ENCODE assay signal across 1 cellular context in the genomic region with DNA sequence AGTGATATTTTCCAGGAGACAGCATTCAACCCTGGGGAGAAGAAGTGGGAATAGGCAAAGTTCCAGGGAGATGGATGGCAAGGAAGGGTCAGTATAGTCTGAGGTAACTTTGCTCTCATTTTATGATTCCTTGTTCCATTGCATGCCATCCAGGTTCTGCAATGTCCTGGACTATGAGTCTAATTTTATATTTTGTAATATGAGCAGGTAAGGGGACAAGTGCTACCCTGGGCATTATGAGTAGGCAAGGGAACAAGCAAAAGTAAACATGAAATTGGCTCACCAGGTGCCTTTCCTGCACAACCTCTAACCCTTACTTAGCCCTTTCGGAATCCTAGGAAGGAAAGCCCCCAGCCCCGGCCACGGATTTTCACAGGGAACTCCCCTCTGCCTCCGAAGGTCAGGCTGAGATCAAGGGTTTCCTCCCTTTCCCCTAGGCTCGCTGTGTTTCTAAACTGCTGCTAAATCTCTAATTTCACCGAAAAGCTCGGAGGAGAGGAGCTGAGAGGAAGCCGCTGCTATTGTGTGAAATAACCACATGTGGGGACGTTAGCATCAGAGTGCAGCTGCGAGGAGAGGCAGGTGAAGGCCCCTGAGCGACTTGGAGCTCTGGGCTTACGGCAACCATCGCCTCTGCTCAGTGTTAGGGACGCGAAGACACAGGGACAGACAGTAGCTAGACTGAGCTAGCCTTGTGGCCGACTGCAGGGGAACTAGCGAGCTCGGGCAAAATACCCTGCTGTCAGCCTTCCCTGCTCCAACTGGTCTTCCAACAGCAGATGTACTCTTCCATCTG.
TF ChIP-seq lines count a peak whose summit lies in the region.

No MANE protein-coding gene starts in this region.

TF ChIP-seq in GM23338, 12 proteins besides CTCF, POLR2A, EP300 and RAD21 (continued from another document):
- TF ChIP-seq, protein P1, sequence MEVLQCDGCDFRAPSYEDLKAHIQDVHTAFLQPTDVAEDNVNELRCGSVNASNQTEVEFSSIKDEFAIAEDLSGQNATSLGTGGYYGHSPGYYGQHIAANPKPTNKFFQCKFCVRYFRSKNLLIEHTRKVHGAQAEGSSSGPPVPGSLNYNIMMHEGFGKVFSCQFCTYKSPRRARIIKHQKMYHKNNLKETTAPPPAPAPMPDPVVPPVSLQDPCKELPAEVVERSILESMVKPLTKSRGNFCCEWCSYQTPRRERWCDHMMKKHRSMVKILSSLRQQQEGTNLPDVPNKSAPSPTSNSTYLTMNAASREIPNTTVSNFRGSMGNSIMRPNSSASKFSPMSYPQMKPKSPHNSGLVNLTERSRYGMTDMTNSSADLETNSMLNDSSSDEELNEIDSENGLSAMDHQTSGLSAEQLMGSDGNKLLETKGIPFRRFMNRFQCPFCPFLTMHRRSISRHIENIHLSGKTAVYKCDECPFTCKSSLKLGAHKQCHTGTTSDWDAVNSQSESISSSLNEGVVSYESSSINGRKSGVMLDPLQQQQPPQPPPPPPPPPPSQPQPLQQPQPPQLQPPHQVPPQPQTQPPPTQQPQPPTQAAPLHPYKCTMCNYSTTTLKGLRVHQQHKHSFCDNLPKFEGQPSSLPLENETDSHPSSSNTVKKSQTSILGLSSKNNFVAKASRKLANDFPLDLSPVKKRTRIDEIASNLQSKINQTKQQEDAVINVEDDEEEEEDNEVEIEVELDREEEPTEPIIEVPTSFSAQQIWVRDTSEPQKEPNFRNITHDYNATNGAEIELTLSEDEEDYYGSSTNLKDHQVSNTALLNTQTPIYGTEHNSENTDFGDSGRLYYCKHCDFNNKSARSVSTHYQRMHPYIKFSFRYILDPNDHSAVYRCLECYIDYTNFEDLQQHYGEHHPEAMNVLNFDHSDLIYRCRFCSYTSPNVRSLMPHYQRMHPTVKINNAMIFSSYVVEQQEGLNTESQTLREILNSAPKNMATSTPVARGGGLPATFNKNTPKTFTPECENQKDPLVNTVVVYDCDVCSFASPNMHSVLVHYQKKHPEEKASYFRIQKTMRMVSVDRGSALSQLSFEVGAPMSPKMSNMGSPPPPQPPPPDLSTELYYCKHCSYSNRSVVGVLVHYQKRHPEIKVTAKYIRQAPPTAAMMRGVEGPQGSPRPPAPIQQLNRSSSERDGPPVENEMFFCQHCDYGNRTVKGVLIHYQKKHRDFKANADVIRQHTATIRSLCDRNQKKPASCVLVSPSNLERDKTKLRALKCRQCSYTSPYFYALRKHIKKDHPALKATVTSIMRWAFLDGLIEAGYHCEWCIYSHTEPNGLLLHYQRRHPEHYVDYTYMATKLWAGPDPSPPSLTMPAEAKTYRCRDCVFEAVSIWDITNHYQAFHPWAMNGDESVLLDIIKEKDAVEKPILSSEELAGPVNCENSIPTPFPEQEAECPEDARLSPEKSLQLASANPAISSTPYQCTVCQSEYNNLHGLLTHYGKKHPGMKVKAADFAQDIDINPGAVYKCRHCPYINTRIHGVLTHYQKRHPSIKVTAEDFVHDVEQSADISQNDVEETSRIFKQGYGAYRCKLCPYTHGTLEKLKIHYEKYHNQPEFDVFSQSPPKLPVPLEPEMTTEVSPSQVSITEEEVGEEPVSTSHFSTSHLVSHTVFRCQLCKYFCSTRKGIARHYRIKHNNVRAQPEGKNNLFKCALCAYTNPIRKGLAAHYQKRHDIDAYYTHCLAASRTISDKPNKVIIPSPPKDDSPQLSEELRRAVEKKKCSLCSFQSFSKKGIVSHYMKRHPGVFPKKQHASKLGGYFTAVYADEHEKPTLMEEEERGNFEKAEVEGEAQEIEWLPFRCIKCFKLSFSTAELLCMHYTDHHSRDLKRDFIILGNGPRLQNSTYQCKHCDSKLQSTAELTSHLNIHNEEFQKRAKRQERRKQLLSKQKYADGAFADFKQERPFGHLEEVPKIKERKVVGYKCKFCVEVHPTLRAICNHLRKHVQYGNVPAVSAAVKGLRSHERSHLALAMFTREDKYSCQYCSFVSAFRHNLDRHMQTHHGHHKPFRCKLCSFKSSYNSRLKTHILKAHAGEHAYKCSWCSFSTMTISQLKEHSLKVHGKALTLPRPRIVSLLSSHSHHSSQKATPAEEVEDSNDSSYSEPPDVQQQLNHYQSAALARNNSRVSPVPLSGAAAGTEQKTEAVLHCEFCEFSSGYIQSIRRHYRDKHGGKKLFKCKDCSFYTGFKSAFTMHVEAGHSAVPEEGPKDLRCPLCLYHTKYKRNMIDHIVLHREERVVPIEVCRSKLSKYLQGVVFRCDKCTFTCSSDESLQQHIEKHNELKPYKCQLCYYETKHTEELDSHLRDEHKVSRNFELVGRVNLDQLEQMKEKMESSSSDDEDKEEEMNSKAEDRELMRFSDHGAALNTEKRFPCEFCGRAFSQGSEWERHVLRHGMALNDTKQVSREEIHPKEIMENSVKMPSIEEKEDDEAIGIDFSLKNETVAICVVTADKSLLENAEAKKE (CRISPR knock-in tag; IDR thresholded peaks at IDR 0.05): no peak
- TF ChIP-seq NANOG (IDR thresholded peaks at IDR 0.05; ENCODE audit: borderline replicate concordance): no peak
